Comparison of ENCODE assay signal across 9 cellular contexts in the genomic region with DNA sequence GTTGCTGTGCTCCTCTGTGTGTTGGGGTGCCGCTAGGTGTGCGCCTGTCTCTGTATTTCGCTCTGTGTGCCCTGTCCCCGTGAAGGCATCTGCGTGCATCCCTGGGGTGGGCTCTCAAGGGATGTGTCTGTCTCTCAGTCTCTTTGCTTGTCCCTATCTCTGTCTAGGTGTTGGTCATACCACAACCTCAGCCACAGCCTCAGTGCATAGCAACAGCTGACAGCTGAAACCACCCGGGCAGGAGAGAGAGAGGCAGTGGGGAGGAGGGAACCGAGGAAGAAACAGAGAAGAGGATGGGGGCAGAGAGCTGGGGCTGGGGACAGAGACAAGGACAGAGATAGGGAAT. TPM values are rescaled to one million over a fixed set of nuclear protein-coding genes. Genes with fewer than 3 reads are reported as not detected.
DNase-seq lines count a peak whose midpoint lies in the region; ATAC-seq and TF ChIP-seq lines count a peak whose summit lies in the region.
"Had no signal": no experiment of that assay in that cellular context is flagged by ENCODE, and none has a peak within 500 bp of the region (broad histone marks: within the 10 kb centered on the region; RNA-seq: fewer than 3 reads in every experiment).

No MANE protein-coding gene starts in this region.

- no peaks in the 10 kb centered on the region for H3K9me3 Mint-ChIP-seq in chondrocyte (ENCODE audit: low read depth)
- no peaks in the 10 kb centered on the region for H3K9me3 Mint-ChIP-seq in stimulated activated effector memory CD8-positive, alpha-beta T cell treated with anti-CD3 and anti-CD28 coated beads, Interleukin-12 subunit alpha, Interleukin-12 subunit beta, amount 100 ng/mL, for 72 hours

- H3K4me1 ChIP-seq in tibial artery: peaks cover 0 to 55% (median 44%) of the 10 kb centered on the region in 4 donors

- H3K4me1 Mint-ChIP-seq in chondrocyte (ENCODE audit: low read depth): peaks cover 79% of the 10 kb centered on the region
- H3K4me1 Mint-ChIP-seq in stimulated activated effector memory CD8-positive, alpha-beta T cell treated with anti-CD3 and anti-CD28 coated beads, Interleukin-12 subunit alpha, Interleukin-12 subunit beta, amount 100 ng/mL, for 72 hours: peaks cover 62% of the 10 kb centered on the region

- TF ChIP-seq CTCF in chondrocyte (IDR thresholded peaks at IDR 0.05) (no peak), omental fat pad (IDR thresholded peaks at IDR 0.05) (no peak), tibial artery (IDR thresholded peaks at IDR 0.05) (no peak)

- H3K36me3 ChIP-seq in MG63 (peaks cover 17% of the 10 kb centered on the region), tibial artery (peaks cover 8 to 22% (median 19%) of the 10 kb centered on the region in 3 donors)

- no peak overlapping the region for H3K4me3 ChIP-seq in MG63
- H3K4me3 ChIP-seq in tibial artery: no peak overlapping the region
- H3K4me3 ChIP-seq: lung had no signal

- peak overlapping the region; percentile 69 for H3K4me3 Mint-ChIP-seq in chondrocyte (ENCODE audit: unreplicated experiment)
- peak overlapping the region; percentile 78 for H3K4me3 Mint-ChIP-seq in stimulated activated effector memory CD8-positive, alpha-beta T cell treated with anti-CD3 and anti-CD28 coated beads, Interleukin-12 subunit alpha, Interleukin-12 subunit beta, amount 100 ng/mL, for 72 hours

- intact Hi-C loops in tibial artery (cut with DNase I; ENCODE audit: low total_unique reads): no loop called here

- H3K27me3 ChIP-seq in MG63: 0 out of 2 replicates have a peak, but pooled peaks cover 3% of the 10 kb centered on the region
- peaks cover 5 to 58% of the 10 kb centered on the region in 2 donors for H3K27me3 ChIP-seq in tibial artery

- peak; percentile 69 for DNase-seq in activated CD8-positive, alpha-beta memory T cell treated with anti-CD3 and anti-CD28 coated beads for 24 hours
- no peak for DNase-seq in activated CD8-positive, alpha-beta memory T cell treated with anti-CD3 and anti-CD28 coated beads, Interleukin-2, amount 50 U/mL, for 48 hours
- peak; percentile 28 for DNase-seq in MG63
- no peak for DNase-seq in chondrocyte (ENCODE audit: low spot score)
- DNase-seq in stimulated activated effector memory CD8-positive, alpha-beta T cell treated with anti-CD3 and anti-CD28 coated beads, Interleukin-12 subunit alpha, Interleukin-12 subunit beta, amount 100 ng/mL, for 72 hours (ENCODE audit: low spot score in 2 of 2): no peak
- DNase-seq in omental fat pad (ENCODE audit: low spot score): no peak
- DNase-seq in NCI-H510A (lab: John Stamatoyannopoulos, UW): no peak
- no peak for DNase-seq in tibial artery

- H3K27me3 Mint-ChIP-seq in chondrocyte (ENCODE audit: low read depth): no peaks in the 10 kb centered on the region

- peak overlapping the region; percentile 52 for H3K27ac Mint-ChIP-seq in chondrocyte (ENCODE audit: unreplicated experiment)
- H3K27ac Mint-ChIP-seq in stimulated activated effector memory CD8-positive, alpha-beta T cell treated with anti-CD3 and anti-CD28 coated beads, Interleukin-12 subunit alpha, Interleukin-12 subunit beta, amount 100 ng/mL, for 72 hours: peak overlapping the region; percentile 19

- no peak overlapping the region for H3K27ac ChIP-seq in tibial artery

- H3K9me3 ChIP-seq in MG63 (no peaks in the 10 kb centered on the region), tibial artery (no peaks in the 10 kb centered on the region)

- H3K36me3 Mint-ChIP-seq in chondrocyte (ENCODE audit: low read depth): peaks cover under 1% of the 10 kb centered on the region
- H3K36me3 Mint-ChIP-seq in stimulated activated effector memory CD8-positive, alpha-beta T cell treated with anti-CD3 and anti-CD28 coated beads, Interleukin-12 subunit alpha, Interleukin-12 subunit beta, amount 100 ng/mL, for 72 hours: peaks cover 4% of the 10 kb centered on the region

- ATAC-seq in stimulated activated effector memory CD8-positive, alpha-beta T cell treated with anti-CD3 and anti-CD28 coated beads, Interleukin-12 subunit alpha, Interleukin-12 subunit beta, amount 100 ng/mL, for 72 hours: peak; percentile 76
- no peak for ATAC-seq in omental fat pad (ENCODE audit: low FRiP score)

RNA-seq across cellular contexts. Expression of a gene that starts 1.0 kb away (rescaled TPM):
- total RNA-seq in MG63 (2014; rRNA removed; shearing (Covaris generic); ENCODE audit: low replicate concordance): 1.2 TPM in 1 of 2 replicates, not detected in the other
- total RNA-seq in chondrocyte (75.4 to 85.4 TPM (median 82.8 TPM) in 3 replicates), omental fat pad (1 to 10 TPM in 2 of 4 donors, under 1 TPM in 1, not detected in 1; 0.56 to 2.4 (median 1.4) TPM)

RNA-seq across cellular contexts. Expression of a gene that starts 13.9 kb away (rescaled TPM):
- total RNA-seq in MG63 (2014; rRNA removed; shearing (Covaris generic); ENCODE audit: low replicate concordance): 232 and 343 TPM in 2 replicates
- total RNA-seq in chondrocyte: 112 to 292 TPM (median 291 TPM) in 3 replicates
- 10 to 100 TPM; 45.2 to 66.4 (median 55.0) TPM for total RNA-seq in omental fat pad

RNA-seq across cellular contexts. Expression of a gene that starts 35.3 kb away (rescaled TPM):
- total RNA-seq in MG63 (2014; rRNA removed; shearing (Covaris generic); ENCODE audit: low replicate concordance): 0.86 TPM in 1 of 2 replicates, not detected in the other
- total RNA-seq in chondrocyte: 1.1 to 2.8 TPM (median 1.3 TPM) in 3 replicates
- 1 to 10 TPM; 2.0 to 3.7 (median 2.6) TPM for total RNA-seq in omental fat pad

Comparison
In these comparisons a context has a peak if more than half of its experiments do, and no peak if none do; other contexts are left out.
1. DNase-seq: peak in activated CD8-positive, alpha-beta memory T cell treated with anti-CD3 and anti-CD28 coated beads for 24 hours (single experiment) and MG63 (single experiment); none in activated CD8-positive, alpha-beta memory T cell treated with anti-CD3 and anti-CD28 coated beads, Interleukin-2, amount 50 U/mL, for 48 hours (single experiment), chondrocyte (single experiment), stimulated activated effector memory CD8-positive, alpha-beta T cell treated with anti-CD3 and anti-CD28 coated beads, Interleukin-12 subunit alpha, Interleukin-12 subunit beta, amount 100 ng/mL, for 72 hours (0 of 2), omental fat pad (single experiment), NCI-H510A (single experiment) and tibial artery (0 of 2).
2. RNA of a gene that starts 1.0 kb away (total RNA-seq): 75.4 to 85.4 TPM in chondrocyte; 0.56 to 2.4 TPM in omental fat pad and 1.2 TPM in MG63; every median in the first group is over 10 times any median in the second.